In the genomic region with DNA sequence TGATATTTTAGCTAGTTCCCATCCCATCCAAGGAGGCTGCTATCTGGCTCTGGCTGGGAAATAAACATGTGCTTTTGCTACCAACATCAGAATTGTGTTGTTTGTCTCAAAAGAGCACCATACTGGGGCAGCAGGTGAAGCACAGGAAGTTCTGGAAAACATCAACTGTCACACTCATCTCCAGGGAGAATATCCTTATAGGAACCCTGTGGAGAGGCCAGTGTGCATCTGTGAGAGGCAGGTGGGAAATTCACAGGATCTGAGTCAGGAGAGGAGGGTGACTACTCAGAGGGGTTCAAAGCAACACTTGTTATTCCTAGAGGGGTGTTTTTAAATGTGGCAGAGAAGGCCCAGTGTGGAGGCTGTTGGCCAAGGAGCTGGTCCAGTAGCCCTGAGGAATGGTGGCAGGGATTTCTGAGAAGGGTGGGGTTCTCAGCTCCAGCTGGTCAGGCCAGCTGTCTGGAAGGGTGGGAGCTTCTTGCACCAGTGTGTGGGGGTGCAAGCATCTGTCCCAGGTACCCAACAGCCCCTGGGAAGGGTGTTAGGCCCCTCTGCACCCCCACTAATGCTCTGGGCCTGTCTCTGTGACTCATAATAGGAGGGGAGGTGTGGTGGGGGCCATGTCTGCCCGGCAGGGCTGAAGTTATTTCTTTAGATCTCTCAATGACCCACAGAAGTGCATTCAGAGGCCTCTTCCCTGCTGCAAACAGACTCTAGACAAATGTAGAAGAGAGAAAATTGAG, we compare ENCODE assay signal across 23 cellular contexts. TPM values are rescaled to one million over a fixed set of nuclear protein-coding genes. Genes with fewer than 3 reads are reported as not detected.
DNase-seq lines count a peak whose midpoint lies in the region; ATAC-seq and TF ChIP-seq lines count a peak whose summit lies in the region.
"Had no signal": no experiment of that assay in that cellular context is flagged by ENCODE, and none has a peak within 500 bp of the region (broad histone marks: within the 10 kb centered on the region; RNA-seq: fewer than 3 reads in every experiment).

No MANE protein-coding gene starts in this region.

- no peak for ATAC-seq in IMR-90 (ENCODE audit: low read depth)
- ATAC-seq: left colon, Panc1 had no signal

- H2BK5ac ChIP-seq in IMR-90 (ENCODE audit: low read depth, low read length, poor library complexity, severe bottlenecking), result no peak overlapping the region

- H3K79me1 ChIP-seq in IMR-90 (ENCODE audit: low read depth in 1 of 2, low read length in 2 of 2), result no peaks in the 10 kb centered on the region

- TF ChIP-seq CTCF in IMR-90 (conservative IDR thresholded peaks at IDR 0.05; ENCODE audit: low read depth, low read length), result no peak
- TF ChIP-seq CTCF in osteoblast (IDR thresholded peaks at IDR 0.05; ENCODE audit: extremely low read depth, low read depth, low read length), result no peak

- no TSS peak for BruUV-seq in IMR-90 (replicated peaks; lab: Mats Ljungman, UMichigan)

- H3K9me1 ChIP-seq in IMR-90 (ENCODE audit: insufficient read depth, low read length), result peaks cover 4% of the 10 kb centered on the region; the same call in 1 of the 2 replicates

- H2AFZ ChIP-seq in IMR-90 (replicated peaks; ENCODE audit: low read length, poor library complexity) (peak overlapping the region; percentile 81), osteoblast (ENCODE audit: low read length) (peak overlapping the region; percentile 95)

- no peak overlapping the region for H4K91ac ChIP-seq in IMR-90 (ENCODE audit: insufficient read depth, low read depth, low read length)

- H3K4me2 ChIP-seq in IMR-90 (ENCODE audit: low read depth, low read length) (no peak overlapping the region), osteoblast (ENCODE audit: insufficient read depth, low read length) (no peak overlapping the region)

- no peak overlapping the region for H3K18ac ChIP-seq in IMR-90 (ENCODE audit: low read depth, low read length)

- H3K79me2 ChIP-seq in osteoblast (ENCODE audit: insufficient read depth, low read length), result no peaks in the 10 kb centered on the region

- no peak overlapping the region for H2AK9ac ChIP-seq in IMR-90 (replicated peaks; ENCODE audit: low read depth, low read length, poor library complexity)

- in situ Hi-C loops in IMR-90 (cut with MboI; ENCODE audit: low sequenced_read_pairs), result no loop called here

- H3K4me3 ChIP-seq in IMR-90 (ENCODE audit: insufficient read depth, low read depth, low read length) (no peak overlapping the region), osteoblast (ENCODE audit: insufficient read depth, low read length) (no peak overlapping the region)
- H3K4me3 ChIP-seq: right lobe of liver had no signal

- intact Hi-C loops in IMR-90 (cut with micrococcal nuclease), result no loop called here

- H2BK20ac ChIP-seq in IMR-90 (ENCODE audit: low read depth, low read length), result no peak overlapping the region

- H2BK120ac ChIP-seq in IMR-90 (ENCODE audit: low read depth, low read length), result no peak overlapping the region

- POLR2A ChIA-PET in IMR-90 (lab: Charles Lee; ENCODE audit: unreplicated experiment), result no interaction called here

- CTCF ChIA-PET in IMR-90 (lab: Yijun Ruan, JAX), result interaction anchor here (1.3 kb wide), 1 partner anchor 12 kb away, joined by 5 read pairs; no protein-coding TSS in a partner anchor

- H3K4me1 ChIP-seq in IMR-90 (ENCODE audit: control insufficient read depth, insufficient read depth, low read length), result peaks cover 5% of the 10 kb centered on the region
- peaks cover 8% of the 10 kb centered on the region for H3K4me1 ChIP-seq in osteoblast (ENCODE audit: insufficient read depth, low read length)
- H3K4me1 ChIP-seq: right lobe of liver had no signal

- no peak for TF ChIP-seq POLR2A in IMR-90 (IDR thresholded peaks at IDR 0.05; ENCODE audit: low read depth, low read length)

- no peak overlapping the region; a peak in 1 of 4 replicates for H4K8ac ChIP-seq in IMR-90 (ENCODE audit: low read depth in 2 of 2, low read length in 2 of 2)

- H3K9ac ChIP-seq in IMR-90 (ENCODE audit: low read depth, low read length), result no peak overlapping the region

- H4K5ac ChIP-seq in IMR-90 (ENCODE audit: low read depth, low read length), result no peak overlapping the region

- dilution Hi-C loops in IMR-90 (cut with HindIII; ENCODE audit: low sequenced_read_pairs, unreplicated experiment), result no loop called here

- WGBS in IMR-90 (ENCODE audit: extremely low coverage in 2 of 2, insufficient read length in 1 of 2), 2 experiments, result no CpG with 5 or more reads among the region's 1 CpG

- H3K4ac ChIP-seq in IMR-90 (ENCODE audit: low read depth, low read length), result no peak overlapping the region

- H3K36me3 ChIP-seq in IMR-90 (ENCODE audit: control insufficient read depth, insufficient read depth, low read length) (no peaks in the 10 kb centered on the region), osteoblast (ENCODE audit: insufficient read depth, low read length) (no peaks in the 10 kb centered on the region)
- H3K36me3 ChIP-seq: neutrophil, right lobe of liver had no signal

- no peak overlapping the region for H2AK5ac ChIP-seq in IMR-90 (ENCODE audit: low read depth, low read length)

- no peak overlapping the region for H2BK15ac ChIP-seq in IMR-90 (ENCODE audit: low read depth, low read length)

- no peak overlapping the region for H3K56ac ChIP-seq in IMR-90 (ENCODE audit: extremely low read depth, insufficient read depth, low read length)

- no peak for TF ChIP-seq RAD21 in IMR-90 (IDR thresholded peaks at IDR 0.05; ENCODE audit: low read length)

- DNase-seq in NCI-H2107 treated with DMSO at 0.1 percent for 48 hours (lab: John Stamatoyannopoulos, UW; ENCODE audit: unreplicated experiment) (peak; percentile 7), NCI-H2107 (lab: John Stamatoyannopoulos, UW) (no peak), IMR-90 (no peak), ecto neural progenitor cell (ENCODE audit: low spot score) (peak; percentile 19), osteoblast (ENCODE audit: insufficient read length, low spot score, missing footprints) (peak; percentile 53), KG1 (lab: John Stamatoyannopoulos, UW) (no peak), NCI-H1048 (lab: John Stamatoyannopoulos, UW) (no peak), putamen (ENCODE audit: low spot score) (no peak)
- DNase-seq: activated CD4-positive, alpha-beta T cell treated with anti-CD3 and anti-CD28 coated beads, Interleukin-2, amount 10 ng/mL, durations not matched to agents 24 days and 14 days; activated naive CD4-positive, alpha-beta T cell treated with Interleukin-2 at 50 U/mL for 16 hours; anterior cingulate cortex; DMS53; effector CD8-positive, alpha-beta T cell; left colon; NCI-H2081 treated with DMSO at 0.1 percent for 48 hours; NCI-H774; right lobe of liver; stimulated activated naive CD4-positive, alpha-beta T cell treated with Interleukin-2 at 50 U/mL for 16 hours; SW 1271 had no signal

- no peak overlapping the region for H3K27ac ChIP-seq in IMR-90 (ENCODE audit: insufficient read depth, low read length)
- no peak overlapping the region for H3K27ac ChIP-seq in osteoblast (ENCODE audit: low read depth, low read length)
- H3K27ac ChIP-seq: neutrophil, right lobe of liver had no signal

- no peaks in the 10 kb centered on the region for H4K20me1 ChIP-seq in IMR-90 (ENCODE audit: insufficient read depth, low read length)
- no peaks in the 10 kb centered on the region for H4K20me1 ChIP-seq in osteoblast (ENCODE audit: insufficient read depth, low read length)

- no peak overlapping the region for H3K14ac ChIP-seq in IMR-90 (replicated peaks; ENCODE audit: low read depth, low read length)

- H3K23ac ChIP-seq in IMR-90 (ENCODE audit: low read depth, low read length), result no peak overlapping the region

- no peaks in the 10 kb centered on the region for H3K27me3 ChIP-seq in IMR-90 (ENCODE audit: control insufficient read depth, insufficient read depth, low read length)
- no peaks in the 10 kb centered on the region for H3K27me3 ChIP-seq in osteoblast (ENCODE audit: insufficient read depth, low read length)
- H3K27me3 ChIP-seq: right lobe of liver had no signal

- no peaks in the 10 kb centered on the region for H3K9me3 ChIP-seq in IMR-90 (ENCODE audit: control insufficient read depth, insufficient read depth, low read length)
- no peaks in the 10 kb centered on the region for H3K9me3 ChIP-seq in osteoblast (ENCODE audit: low read depth, low read length)
- H3K9me3 ChIP-seq: neutrophil, right lobe of liver had no signal

TF ChIP-seq in IMR-90, 13 proteins besides CTCF, POLR2A, EP300 and RAD21 (continues in another document):
- TF ChIP-seq RCOR1 (IDR thresholded peaks at IDR 0.05; ENCODE audit: insufficient replicate concordance, low read length), result no peak
- TF ChIP-seq SMC3 (IDR thresholded peaks at IDR 0.05; ENCODE audit: low read depth, low read length), result no peak
- no peak for TF ChIP-seq CEBPB (IDR thresholded peaks at IDR 0.05; ENCODE audit: low read depth, low read length)
- no peak for TF ChIP-seq CHD1 (IDR thresholded peaks at IDR 0.05; ENCODE audit: low read depth, low read length)
- TF ChIP-seq FOS (IDR thresholded peaks at IDR 0.05; ENCODE audit: low read depth, low read length), result no peak
- no peak for TF ChIP-seq MXI1 (IDR thresholded peaks at IDR 0.05; ENCODE audit: borderline replicate concordance, low read depth, low read length)
- no peak for TF ChIP-seq NFE2L2 (IDR thresholded peaks at IDR 0.05; ENCODE audit: low read depth, low read length)
- TF ChIP-seq, protein P1, sequence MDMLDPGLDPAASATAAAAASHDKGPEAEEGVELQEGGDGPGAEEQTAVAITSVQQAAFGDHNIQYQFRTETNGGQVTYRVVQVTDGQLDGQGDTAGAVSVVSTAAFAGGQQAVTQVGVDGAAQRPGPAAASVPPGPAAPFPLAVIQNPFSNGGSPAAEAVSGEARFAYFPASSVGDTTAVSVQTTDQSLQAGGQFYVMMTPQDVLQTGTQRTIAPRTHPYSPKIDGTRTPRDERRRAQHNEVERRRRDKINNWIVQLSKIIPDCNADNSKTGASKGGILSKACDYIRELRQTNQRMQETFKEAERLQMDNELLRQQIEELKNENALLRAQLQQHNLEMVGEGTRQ (IDR thresholded peaks at IDR 0.05; ENCODE audit: low read depth, low read length), result no peak
- TF ChIP-seq BHLHE40 (IDR thresholded peaks at IDR 0.05; ENCODE audit: low read depth, low read length), result no peak

RNA-seq across cellular contexts. Expression of gene RPSA, which starts 28.7 kb away (rescaled TPM):
- total RNA-seq in IMR-90 (2012; rRNA removed), result 1,415 and 1,531 TPM in 2 replicates
- polyA plus RNA-seq in IMR-90 (2012; rRNA removed), result 2,710 and 2,851 TPM in 2 replicates
- polyA plus RNA-seq in IMR-90 (2012; cell fraction: cytosol; rRNA removed), result 2,400 and 3,145 TPM in 2 replicates
- 832 and 1,064 TPM in 2 replicates for polyA plus RNA-seq in IMR-90 (2012; cell fraction: nucleus; rRNA removed; ENCODE audit: low replicate concordance)
- total RNA-seq in osteoblast, result 1,028 and 1,154 TPM in 2 replicates

RNA-seq across cellular contexts. Expression of gene MOBP, which starts 32.3 kb away (rescaled TPM):
- total RNA-seq in IMR-90 (2012; rRNA removed) (not detected in 2 replicates), osteoblast (not detected in 2 replicates)
- not detected in 2 replicates for polyA plus RNA-seq in IMR-90 (2012; rRNA removed)
- not detected in 2 replicates for polyA plus RNA-seq in IMR-90 (2012; cell fraction: cytosol; rRNA removed)
- polyA plus RNA-seq in IMR-90 (2012; cell fraction: nucleus; rRNA removed; ENCODE audit: low replicate concordance), result not detected in 2 replicates
- total RNA-seq: A172; activated CD4-positive, alpha-beta T cell treated with anti-CD3 and anti-CD28 coated beads, Interleukin-2, amount 10 ng/mL, durations not matched to agents 24 days and 14 days; right lobe of liver had no signal
- polyA plus RNA-seq: CD14-positive monocyte had no signal

RNA-seq across cellular contexts. Expression of gene SLC25A38, which starts 52.0 kb away (rescaled TPM):
- total RNA-seq in IMR-90 (2012; rRNA removed), result 16.1 and 17.4 TPM in 2 replicates
- polyA plus RNA-seq in IMR-90 (2012; rRNA removed), result 22.5 and 22.6 TPM in 2 replicates
- polyA plus RNA-seq in IMR-90 (2012; cell fraction: cytosol; rRNA removed), result 14.0 and 19.3 TPM in 2 replicates
- 31.8 and 32.5 TPM in 2 replicates for polyA plus RNA-seq in IMR-90 (2012; cell fraction: nucleus; rRNA removed; ENCODE audit: low replicate concordance)
- 28.2 and 29.2 TPM in 2 replicates for total RNA-seq in osteoblast

Comparison
In these comparisons a context has a peak if more than half of its experiments do, and no peak if none do; other contexts are left out.
1. DNase-seq: peak in NCI-H2107 treated with DMSO at 0.1 percent for 48 hours (single experiment), ecto neural progenitor cell (single experiment) and osteoblast (single experiment); none in NCI-H2107 (single experiment), IMR-90 (single experiment), KG1 (single experiment), NCI-H1048 (single experiment) and putamen (single experiment).